24 cellular contexts compared by ENCODE assay signal in genomic region chr2:198016244-198016643, GRCh38.
DNase-seq lines count a peak whose midpoint lies in the region; ATAC-seq and TF ChIP-seq lines count a peak whose summit lies in the region.
"Had no signal": no experiment of that assay in that cellular context is flagged by ENCODE, and none has a peak within 500 bp of the region (broad histone marks: within the 10 kb centered on the region; RNA-seq: fewer than 3 reads in every experiment).

No MANE protein-coding gene starts in this region.

- no peaks in the 10 kb centered on the region for H3K27me3 Mint-ChIP-seq in activated naive CD4-positive, alpha-beta T cell treated with anti-CD3 and anti-CD28 coated beads, Interleukin-2, amount 50 U/mL, for 24 hours
- H3K27me3 Mint-ChIP-seq in CD4-positive, alpha-beta T cell, result no peaks in the 10 kb centered on the region
- no peaks in the 10 kb centered on the region for H3K27me3 Mint-ChIP-seq in type B pancreatic cell

- POLR2A ChIA-PET in CD4-positive, alpha-beta T cell (lab: Charles Lee), result interaction anchor here (1.0 kb wide), 1 partner anchor 19 kb away, joined by 3 read pairs; no protein-coding TSS in a partner anchor

- no peak for ATAC-seq in CD4-positive, alpha-beta T cell (ENCODE audit: poor library complexity)
- ATAC-seq in HG02610 (IDR thresholded peaks at IDR 0.05; ENCODE audit: unreplicated experiment), result peak; percentile 62
- peak; percentile 57 for ATAC-seq in left colon
- ATAC-seq in sciatic nerve, result no peak
- ATAC-seq: HepG2 had no signal

- H3K4me1 Mint-ChIP-seq in activated naive CD4-positive, alpha-beta T cell treated with anti-CD3 and anti-CD28 coated beads, Interleukin-2, amount 50 U/mL, for 24 hours, result peaks cover 49% of the 10 kb centered on the region
- peaks cover 51% of the 10 kb centered on the region for H3K4me1 Mint-ChIP-seq in CD4-positive, alpha-beta T cell (ENCODE audit: low read depth)
- no peaks in the 10 kb centered on the region for H3K4me1 Mint-ChIP-seq in type B pancreatic cell (ENCODE audit: unreplicated experiment)
- H3K4me1 Mint-ChIP-seq: B cell, CD14-positive monocyte had no signal

- peak overlapping the region; percentile 1 for H3K4me3 Mint-ChIP-seq in activated naive CD4-positive, alpha-beta T cell treated with anti-CD3 and anti-CD28 coated beads, Interleukin-2, amount 50 U/mL, for 24 hours
- no peak overlapping the region for H3K4me3 Mint-ChIP-seq in CD4-positive, alpha-beta T cell
- H3K4me3 Mint-ChIP-seq in type B pancreatic cell, result no peak overlapping the region
- H3K4me3 Mint-ChIP-seq: B cell, CD14-positive monocyte had no signal

- no peak for TF ChIP-seq CTCF in CD4-positive, alpha-beta T cell (IDR thresholded peaks at IDR 0.05)
- no peak for TF ChIP-seq CTCF in type B pancreatic cell (conservative IDR thresholded peaks at IDR 0.05)

- H3K9me3 Mint-ChIP-seq in activated naive CD4-positive, alpha-beta T cell treated with anti-CD3 and anti-CD28 coated beads, Interleukin-2, amount 50 U/mL, for 24 hours, result peaks cover 8% of the 10 kb centered on the region
- peaks cover 13% of the 10 kb centered on the region for H3K9me3 Mint-ChIP-seq in CD4-positive, alpha-beta T cell
- no peaks in the 10 kb centered on the region for H3K9me3 Mint-ChIP-seq in type B pancreatic cell

- CTCF ChIA-PET in CD4-positive, alpha-beta T cell (lab: Charles Lee), result no interaction called here

- peaks cover 9% of the 10 kb centered on the region for H3K9me3 ChIP-seq in CD4-positive, alpha-beta T cell (ENCODE audit: control insufficient read depth, low read length)

- H3K27ac ChIP-seq in CD4-positive, alpha-beta T cell (ENCODE audit: low read depth, low read length), result no peak overlapping the region
- H3K27ac ChIP-seq: GM23248, Peyer's patch had no signal

- peak overlapping the region; percentile 82 for H3K27ac Mint-ChIP-seq in activated naive CD4-positive, alpha-beta T cell treated with anti-CD3 and anti-CD28 coated beads, Interleukin-2, amount 50 U/mL, for 24 hours
- peak overlapping the region; percentile 40 for H3K27ac Mint-ChIP-seq in CD4-positive, alpha-beta T cell
- no peak overlapping the region for H3K27ac Mint-ChIP-seq in type B pancreatic cell
- H3K27ac Mint-ChIP-seq: B cell, CD14-positive monocyte had no signal

- intact Hi-C loops in CD4-positive, alpha-beta T cell (cut with DNase I, micrococcal nuclease), result no loop called here
- intact Hi-C loops in left colon (cut with DNase I, micrococcal nuclease) (no loop called here), sciatic nerve (cut with DNase I) (no loop called here)

- H3K27me3 ChIP-seq in CD4-positive, alpha-beta T cell (ENCODE audit: control insufficient read depth, insufficient read depth, low read length), result no peaks in the 10 kb centered on the region
- H3K27me3 ChIP-seq: Peyer's patch had no signal

- DNase-seq in activated naive CD4-positive, alpha-beta T cell treated with Interleukin-2 at 50 U/mL for 16 hours, result no peak
- no peak for DNase-seq in CD4-positive, alpha-beta T cell
- DNase-seq in left colon, result no peak
- DNase-seq in sciatic nerve (ENCODE audit: low spot score), result no peak
- no peak for DNase-seq in type B pancreatic cell (ENCODE audit: extremely low spot score, unreplicated experiment)
- no peak for DNase-seq in SHP77 treated with DMSO at 0.1 percent for 48 hours (lab: John Stamatoyannopoulos, UW)
- DNase-seq: DMS153, GM23248, H7, Karpas-422, NCI-H1092 treated with DMSO at 0.1 percent for 48 hours, NCI-H1436, NCI-H187, NCI-H2081 treated with DMSO at 0.1 percent for 48 hours, NCI-H2171, NCI-H226, NCI-H510A, Peyer's patch, SIG-M5 had no signal

- peaks cover 6% of the 10 kb centered on the region for H3K36me3 Mint-ChIP-seq in activated naive CD4-positive, alpha-beta T cell treated with anti-CD3 and anti-CD28 coated beads, Interleukin-2, amount 50 U/mL, for 24 hours
- peaks cover 21% of the 10 kb centered on the region for H3K36me3 Mint-ChIP-seq in CD4-positive, alpha-beta T cell (ENCODE audit: low read depth)
- no peaks in the 10 kb centered on the region for H3K36me3 Mint-ChIP-seq in type B pancreatic cell
- H3K36me3 Mint-ChIP-seq: CD14-positive monocyte had no signal

Comparison
In these comparisons a context has a peak if more than half of its experiments do, and no peak if none do; other contexts are left out.
1. ATAC-seq: peak in HG02610 (single experiment) and left colon (single experiment); none in CD4-positive, alpha-beta T cell (single experiment) and sciatic nerve (single experiment).